Comparison of ENCODE assay signal across 18 cellular contexts in genomic region chr15:95857124-95857757, GRCh38.
DNase-seq lines count a peak whose midpoint lies in the region; TF ChIP-seq lines count a peak whose summit lies in the region.
"Had no signal": no experiment of that assay in that cellular context is flagged by ENCODE, and none has a peak within 500 bp of the region (broad histone marks: within the 10 kb centered on the region; RNA-seq: fewer than 3 reads in every experiment).

No MANE protein-coding gene starts in this region.

- H3K9me3 Mint-ChIP-seq in osteocyte (ENCODE audit: unreplicated experiment): peaks cover 9% of the 10 kb centered on the region
- H3K9me3 Mint-ChIP-seq: activated B cell treated with CpG ODN at 0.5 μM for 24 hours had no signal

- TF ChIP-seq CTCF in epithelial cell of esophagus (IDR thresholded peaks at IDR 0.05; ENCODE audit: insufficient read depth, low read depth, low read length, missing control alignments) (no peak), osteocyte (IDR thresholded peaks at IDR 0.05) (no peak), WERI-Rb-1 (IDR thresholded peaks at IDR 0.05; ENCODE audit: low read depth, low read length) (no peak)

- no peaks in the 10 kb centered on the region for H3K27me3 ChIP-seq in WERI-Rb-1 (ENCODE audit: insufficient read depth, low read depth, severe bottlenecking)
- H3K27me3 ChIP-seq: BLaER1 had no signal

- peak overlapping the region; percentile 10 for H3K27ac Mint-ChIP-seq in osteocyte (ENCODE audit: unreplicated experiment)
- H3K27ac Mint-ChIP-seq: activated B cell treated with CpG ODN at 0.5 μM for 24 hours had no signal

- no peaks in the 10 kb centered on the region for H3K27me3 Mint-ChIP-seq in osteocyte (ENCODE audit: unreplicated experiment)
- H3K27me3 Mint-ChIP-seq: activated B cell treated with CpG ODN at 0.5 μM for 24 hours had no signal

- peak; percentile 28 for DNase-seq in Daoy (ENCODE audit: low read depth)
- DNase-seq in M059J (ENCODE audit: low read depth): peak; percentile 75
- DNase-seq in epithelial cell of esophagus (ENCODE audit: low read depth): peak; percentile 35
- no peak for DNase-seq in osteocyte (ENCODE audit: extremely low spot score, unreplicated experiment)
- no peak for DNase-seq in stimulated activated CD8-positive, alpha-beta memory T cell treated with anti-CD3 and anti-CD28 coated beads, Interleukin-4, amount 100 ng/mL, for 48 hours
- DNase-seq in NK-92 treated with Interleukin-12 subunit alpha and Interleukin-12 subunit beta, amount 100 ng/mL, for 24 hours (lab: John Stamatoyannopoulos, UW): no peak
- no peak for DNase-seq in WERI-Rb-1
- DNase-seq in NCI-H1417 treated with DMSO at 0.1 percent for 48 hours (lab: John Stamatoyannopoulos, UW): no peak
- DNase-seq: activated B cell treated with CpG ODN at 0.5 μM for 24 hours; activated naive CD4-positive, alpha-beta T cell treated with Interleukin-2 at 50 U/mL for 16 hours; central memory CD4-positive, alpha-beta T cell; DMS79; erythroblast; NCI-H1092; NCI-H345; SW 1271 had no signal

- peaks cover 29% of the 10 kb centered on the region for H3K4me1 Mint-ChIP-seq in osteocyte (ENCODE audit: unreplicated experiment)
- H3K4me1 Mint-ChIP-seq: activated B cell treated with CpG ODN at 0.5 μM for 24 hours had no signal

- no peaks in the 10 kb centered on the region for H3K9me3 ChIP-seq in WERI-Rb-1 (ENCODE audit: severe bottlenecking)
- H3K9me3 ChIP-seq: BLaER1 had no signal

- H3K36me3 Mint-ChIP-seq in osteocyte (ENCODE audit: unreplicated experiment): no peaks in the 10 kb centered on the region

- no peak overlapping the region for H3K4me3 Mint-ChIP-seq in osteocyte (ENCODE audit: unreplicated experiment)
- H3K4me3 Mint-ChIP-seq: activated B cell treated with CpG ODN at 0.5 μM for 24 hours had no signal

- H3K27ac ChIP-seq in WERI-Rb-1: no peak overlapping the region
- H3K27ac ChIP-seq: BLaER1 had no signal

- no peaks in the 10 kb centered on the region for H3K36me3 ChIP-seq in WERI-Rb-1
- H3K36me3 ChIP-seq: BLaER1 had no signal

- H3K4me3 ChIP-seq in epithelial cell of esophagus (ENCODE audit: low read length) (no peak overlapping the region), WERI-Rb-1 (ENCODE audit: low read depth, low read length) (no peak overlapping the region)
- H3K4me3 ChIP-seq: BLaER1, GM12878 had no signal

Comparison
In these comparisons a context has a peak if more than half of its experiments do, and no peak if none do; other contexts are left out.
1. DNase-seq: peak in Daoy (single experiment), M059J (single experiment) and epithelial cell of esophagus (single experiment); none in osteocyte (single experiment), stimulated activated CD8-positive, alpha-beta memory T cell treated with anti-CD3 and anti-CD28 coated beads, Interleukin-4, amount 100 ng/mL, for 48 hours (single experiment), NK-92 treated with Interleukin-12 subunit alpha and Interleukin-12 subunit beta, amount 100 ng/mL, for 24 hours (single experiment), WERI-Rb-1 (single experiment) and NCI-H1417 treated with DMSO at 0.1 percent for 48 hours (single experiment).